In genomic region chr7:135704074-135704473, GRCh38 we compare ENCODE assay signal across 11 cellular contexts. TPM values are rescaled to one million over a fixed set of nuclear protein-coding genes. Genes with fewer than 3 reads are reported as not detected.
DNase-seq lines count a peak whose midpoint lies in the region; ATAC-seq and TF ChIP-seq lines count a peak whose summit lies in the region.
"Had no signal": no experiment of that assay in that cellular context is flagged by ENCODE, and none has a peak within 500 bp of the region (broad histone marks: within the 10 kb centered on the region; RNA-seq: fewer than 3 reads in every experiment).

No MANE protein-coding gene starts in this region.

- no peak overlapping the region for H3K9ac ChIP-seq in MM.1S (ENCODE audit: low read length)

- H3K4me2 ChIP-seq in MM.1S (ENCODE audit: low read depth, low read length): no peak overlapping the region

- H3K9me3 Mint-ChIP-seq in chondrocyte (ENCODE audit: low read depth) (no peaks in the 10 kb centered on the region), progenitor cell of endocrine pancreas (ENCODE audit: low read depth) (no peaks in the 10 kb centered on the region)
- no peaks in the 10 kb centered on the region for H3K9me3 Mint-ChIP-seq in stimulated activated naive B cell treated with anti-CD40 and anti-IgM and Interleukin-4, amounts not matched to agents 10 μg/mL and 1 μg/mL and 100 μg/mL, for 72 hours

- H3K4me3 ChIP-seq in MM.1S (ENCODE audit: low read length): no peak overlapping the region

- H3K36me3 Mint-ChIP-seq in chondrocyte (ENCODE audit: low read depth) (peaks cover 2% of the 10 kb centered on the region), progenitor cell of endocrine pancreas (ENCODE audit: insufficient read depth) (no peaks in the 10 kb centered on the region)
- H3K36me3 Mint-ChIP-seq in stimulated activated naive B cell treated with anti-CD40 and anti-IgM and Interleukin-4, amounts not matched to agents 10 μg/mL and 1 μg/mL and 100 μg/mL, for 72 hours: peaks cover 7 to 14% of the 10 kb centered on the region in 2 donors

- H3F3A ChIP-seq in MM.1S (ENCODE audit: insufficient read depth, low read length): no peaks in the 10 kb centered on the region

- no peak overlapping the region for H3K27ac ChIP-seq in MM.1S (ENCODE audit: low read length)
- no peak overlapping the region for H3K27ac ChIP-seq in substantia nigra (ENCODE audit: low read depth, low read length, poor library complexity, severe bottlenecking)

- H3K4me1 Mint-ChIP-seq in chondrocyte (ENCODE audit: low read depth) (no peaks in the 10 kb centered on the region), progenitor cell of endocrine pancreas (ENCODE audit: low read depth) (no peaks in the 10 kb centered on the region)
- H3K4me1 Mint-ChIP-seq in stimulated activated naive B cell treated with anti-CD40 and anti-IgM and Interleukin-4, amounts not matched to agents 10 μg/mL and 1 μg/mL and 100 μg/mL, for 72 hours: peaks cover 0 to 2% of the 10 kb centered on the region in 2 donors

- DNase-seq in activated CD4-positive, alpha-beta T cell treated with anti-CD3 and anti-CD28 coated beads for 48 hours: peak; percentile 22
- DNase-seq in activated CD4-positive, alpha-beta T cell treated with anti-CD3 and anti-CD28 coated beads, Interleukin-2, amount 50 U/mL, for 48 hours: no peak
- no peak for DNase-seq in MM.1S
- DNase-seq in chondrocyte (ENCODE audit: low spot score): no peak
- no peak for DNase-seq in progenitor cell of endocrine pancreas (ENCODE audit: low spot score, unreplicated experiment)
- DNase-seq in substantia nigra (lab: John Stamatoyannopoulos, UW): no peak
- DNase-seq in stimulated activated naive B cell treated with anti-CD40 and anti-IgM and Interleukin-4, amounts not matched to agents 10 μg/mL and 1 μg/mL and 100 μg/mL, for 72 hours: no peak
- DNase-seq: mammary epithelial cell, MV-4-11 had no signal

- no peaks in the 10 kb centered on the region for H3K9me3 ChIP-seq in MM.1S (replicated peaks; ENCODE audit: insufficient read depth, low read length)

- no peaks in the 10 kb centered on the region for H3K79me2 ChIP-seq in MM.1S (ENCODE audit: low read length)

- H3K4me1 ChIP-seq in MM.1S (ENCODE audit: low read length): no peaks in the 10 kb centered on the region

- H3K36me3 ChIP-seq in MM.1S (replicated peaks; ENCODE audit: insufficient read depth, low read length): no peaks in the 10 kb centered on the region

- TF ChIP-seq CTCF in MM.1S (IDR thresholded peaks at IDR 0.05; ENCODE audit: low read length) (0 out of 2 replicates have a peak, but pooled peaks have one; percentile 12), chondrocyte (IDR thresholded peaks at IDR 0.05) (peak; percentile 51), progenitor cell of endocrine pancreas (IDR thresholded peaks at IDR 0.05; ENCODE audit: unreplicated experiment) (peak; percentile 31)

- H3K27me3 Mint-ChIP-seq in chondrocyte (ENCODE audit: low read depth) (no peaks in the 10 kb centered on the region), progenitor cell of endocrine pancreas (no peaks in the 10 kb centered on the region)
- H3K27me3 Mint-ChIP-seq in stimulated activated naive B cell treated with anti-CD40 and anti-IgM and Interleukin-4, amounts not matched to agents 10 μg/mL and 1 μg/mL and 100 μg/mL, for 72 hours: no peaks in the 10 kb centered on the region

- H3K27me3 ChIP-seq in MM.1S (replicated peaks; ENCODE audit: insufficient read depth, low read length): no peaks in the 10 kb centered on the region

- no peak overlapping the region for H3K27ac Mint-ChIP-seq in chondrocyte (ENCODE audit: unreplicated experiment)
- no peak overlapping the region for H3K27ac Mint-ChIP-seq in progenitor cell of endocrine pancreas
- no peak overlapping the region for H3K27ac Mint-ChIP-seq in stimulated activated naive B cell treated with anti-CD40 and anti-IgM and Interleukin-4, amounts not matched to agents 10 μg/mL and 1 μg/mL and 100 μg/mL, for 72 hours

- ATAC-seq in GM18907 (IDR thresholded peaks at IDR 0.05; ENCODE audit: unreplicated experiment): no peak
- no peak for ATAC-seq in stimulated activated naive B cell treated with anti-CD40 and anti-IgM and Interleukin-4, amounts not matched to agents 10 μg/mL and 1 μg/mL and 100 μg/mL, for 72 hours (replicated peaks)

- H3K4me3 Mint-ChIP-seq in chondrocyte (ENCODE audit: unreplicated experiment): no peak overlapping the region
- H3K4me3 Mint-ChIP-seq in progenitor cell of endocrine pancreas (ENCODE audit: low read depth): no peak overlapping the region
- no peak overlapping the region for H3K4me3 Mint-ChIP-seq in stimulated activated naive B cell treated with anti-CD40 and anti-IgM and Interleukin-4, amounts not matched to agents 10 μg/mL and 1 μg/mL and 100 μg/mL, for 72 hours

- no peaks in the 10 kb centered on the region for H3K9me2 ChIP-seq in MM.1S (replicated peaks; ENCODE audit: insufficient read depth, low read length)

- H4K20me1 ChIP-seq in MM.1S (ENCODE audit: insufficient read depth, low read length): no peaks in the 10 kb centered on the region

- H2AFZ ChIP-seq in MM.1S (ENCODE audit: low read length): no peak overlapping the region

RNA-seq across cellular contexts. Expression of gene SLC13A4, which starts 23.9 kb away (rescaled TPM):
- total RNA-seq in chondrocyte (not detected in 3 replicates), progenitor cell of endocrine pancreas (0.22 and 0.75 TPM in 2 replicates)
- total RNA-seq: mammary epithelial cell had no signal

RNA-seq across cellular contexts. Expression of gene STMP1, which starts 41.8 kb away (rescaled TPM):
- total RNA-seq in chondrocyte: 34.7 to 53.0 TPM (median 36.7 TPM) in 3 replicates
- 63.3 and 64.0 TPM in 2 replicates for total RNA-seq in progenitor cell of endocrine pancreas

RNA-seq across cellular contexts. Expression of gene FAM180A, which starts 44.5 kb away (rescaled TPM):
- total RNA-seq in chondrocyte (0.27 to 1.4 TPM (median 0.31 TPM) in 3 replicates), progenitor cell of endocrine pancreas (not detected in 2 replicates)
- total RNA-seq: frontal cortex, mammary epithelial cell had no signal
